In genomic region chr4:110970642-110971041, GRCh38 we compare ENCODE assay signal across 8 cellular contexts.
DNase-seq lines count a peak whose midpoint lies in the region; ATAC-seq, FAIRE-seq and TF ChIP-seq lines count a peak whose summit lies in the region.

No MANE protein-coding gene starts in this region.

- TF ChIP-seq CTCF in AG09319 (IDR thresholded peaks at IDR 0.05; ENCODE audit: low read depth, low read length): peak; percentile 63
- peak; percentile 60 for TF ChIP-seq CTCF in GM13977 (IDR thresholded peaks at IDR 0.05; ENCODE audit: extremely low read depth, insufficient read depth, missing control alignments)

- TF ChIP-seq POLR2A in GM12892 (IDR thresholded peaks at IDR 0.05; ENCODE audit: low read depth, low read length): no peak

- ATAC-seq in HG02970 (IDR thresholded peaks at IDR 0.05; ENCODE audit: low FRiP score, unreplicated experiment) (peak; percentile 64), HG02884 (IDR thresholded peaks at IDR 0.05; ENCODE audit: unreplicated experiment) (no peak)

- no peak for FAIRE-seq in GM12892 (lab: Jason Lieb, UNC)

- DNase-seq in AG09319 (ENCODE audit: extremely low read depth, low read depth): no peak
- peak; percentile 2 for DNase-seq in GM13977 (ENCODE audit: low spot score)
- peak; percentile 28 for DNase-seq in NOMO-1 treated with dmso at 0.1 percent for 144 hours (lab: John Stamatoyannopoulos, UW; ENCODE audit: unreplicated experiment)
- DNase-seq in fibroblast of gingiva (ENCODE audit: low read depth): peak; percentile 4
- DNase-seq in globus pallidus (ENCODE audit: low spot score): no peak
- DNase-seq in GM12892 (ENCODE audit: insufficient read length): no peak

- in situ Hi-C loops in GM13977 (cut with MboI; ENCODE audit: low pct_unique_long_range_greater_than_20kb, low sequenced_read_pairs, unreplicated experiment): loop anchor here (25.0 kb wide), 1 partner anchor 333 kb away; no protein-coding TSS in a partner anchor

Comparison
In these comparisons a context has a peak if more than half of its experiments do, and no peak if none do; other contexts are left out.
1. DNase-seq: peak in GM13977 (single experiment), NOMO-1 treated with dmso at 0.1 percent for 144 hours (single experiment) and fibroblast of gingiva (single experiment); none in AG09319 (single experiment), globus pallidus (single experiment) and GM12892 (single experiment).